Comparison of ENCODE assay signal across 8 cellular contexts in the genomic region with DNA sequence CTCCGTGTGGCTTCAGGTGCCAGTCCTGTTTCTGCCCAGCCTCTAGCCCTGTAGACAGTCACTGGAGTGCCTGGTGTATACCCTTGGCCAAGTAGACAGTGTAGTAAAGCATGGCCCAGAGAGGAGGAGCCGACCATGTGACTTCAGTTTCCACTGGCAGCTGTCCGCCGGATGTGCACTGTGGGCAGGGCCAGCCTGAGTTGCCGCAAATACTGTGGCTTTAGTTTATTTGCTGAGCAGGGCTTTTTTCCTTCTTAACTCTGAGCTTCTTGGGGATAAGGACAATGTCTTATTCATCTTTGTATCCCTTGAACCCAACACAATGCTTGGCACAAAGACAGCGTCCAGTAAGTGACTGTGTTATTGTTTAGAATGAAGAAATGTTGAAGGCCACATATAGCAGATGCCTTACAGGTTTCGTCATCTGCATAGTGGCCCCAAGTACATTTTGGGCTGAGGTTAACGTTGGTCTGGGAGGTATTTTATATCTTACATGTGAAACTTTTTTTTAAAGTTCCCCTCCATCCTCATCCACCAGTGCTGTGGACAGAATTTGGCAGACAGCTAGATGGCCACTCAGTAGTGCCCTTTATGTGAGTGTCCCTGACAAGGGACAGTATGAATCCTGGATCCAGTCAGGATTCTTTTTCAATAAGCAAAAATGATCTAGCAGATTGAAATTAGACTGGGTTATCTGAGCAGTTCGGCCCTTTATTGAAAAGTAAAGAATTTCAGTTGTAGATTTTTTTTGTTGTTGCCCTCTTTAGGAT. TPM values are rescaled to one million over a fixed set of nuclear protein-coding genes. Genes with fewer than 3 reads are reported as not detected.
A peak's percentile ranks its signal among the peaks of the same experiment; 100 is the strongest.
DNase-seq lines count a peak whose midpoint lies in the region; ATAC-seq and TF ChIP-seq lines count a peak whose summit lies in the region.

No MANE protein-coding gene starts in this region.

- H3K27me3 ChIP-seq in OCI-LY1 (ENCODE audit: insufficient read depth, low read length) (no peaks in the 10 kb centered on the region), right cardiac atrium (ENCODE audit: control insufficient read depth, insufficient read depth) (no peaks in the 10 kb centered on the region)

- peak overlapping the region; percentile 48 for H3K9ac ChIP-seq in OCI-LY1 (ENCODE audit: low read length)

- H3K9me3 ChIP-seq in OCI-LY1 (ENCODE audit: low read length) (no peaks in the 10 kb centered on the region), right cardiac atrium (ENCODE audit: control insufficient read depth, low read length) (no peaks in the 10 kb centered on the region)

- peak overlapping the region; percentile 54 for H3K4me2 ChIP-seq in OCI-LY1 (ENCODE audit: low read length)

- 12% methylated on average over 9 of the region's 9 CpGs for WGBS in right cardiac atrium

- ATAC-seq in HG02642 (IDR thresholded peaks at IDR 0.05; ENCODE audit: poor library complexity, unreplicated experiment), result peak; percentile 98
- ATAC-seq in right cardiac atrium, result peak; percentile 93 to 97

- TF ChIP-seq CTCF in GM12865 (IDR thresholded peaks at IDR 0.05; ENCODE audit: insufficient read depth, low read depth, low read length, missing control alignments) (no peak), OCI-LY1 (IDR thresholded peaks at IDR 0.05; ENCODE audit: low read length) (no peak)

- no peak overlapping the region for H2AFZ ChIP-seq in OCI-LY1 (ENCODE audit: low read length)

- no peak overlapping the region for H3K4me3 ChIP-seq in GM12865 (ENCODE audit: low read depth, low read length)
- peak overlapping the region; percentile 31 for H3K4me3 ChIP-seq in OCI-LY1 (ENCODE audit: low read depth, low read length, poor library complexity, severe bottlenecking)
- H3K4me3 ChIP-seq in right cardiac atrium (ENCODE audit: low read length), result no peak overlapping the region

- no peaks in the 10 kb centered on the region for H4K20me1 ChIP-seq in OCI-LY1 (ENCODE audit: insufficient read depth, low read length)

- peaks cover 3% of the 10 kb centered on the region; the same call in 1 of the 2 replicates for H3K36me3 ChIP-seq in OCI-LY1 (ENCODE audit: insufficient read depth, low read length)

- intact Hi-C loops in right cardiac atrium (cut with DNase I), result no loop called here

- H3K4me1 ChIP-seq in OCI-LY1 (ENCODE audit: insufficient read depth, low read length, severe bottlenecking) (peaks cover 54% of the 10 kb centered on the region), right cardiac atrium (ENCODE audit: control insufficient read depth, insufficient read depth, low read length) (peaks cover 35% of the 10 kb centered on the region)

- H3K79me2 ChIP-seq in OCI-LY1 (ENCODE audit: insufficient read depth, low read length), result no peaks in the 10 kb centered on the region

- H3F3A ChIP-seq in OCI-LY1 (ENCODE audit: insufficient read depth, low read length), result no peaks in the 10 kb centered on the region

- H3K27ac ChIP-seq in OCI-LY1 (ENCODE audit: low read depth, low read length, poor library complexity, severe bottlenecking) (peak overlapping the region; percentile 87), right cardiac atrium (ENCODE audit: low read length) (peak overlapping the region; percentile 92)

- H3K9me2 ChIP-seq in OCI-LY1 (ENCODE audit: low read depth, low read length), result no peaks in the 10 kb centered on the region

- peak; percentile 71 for DNase-seq in GM12865 (ENCODE audit: low read depth)
- peak; percentile 47 for DNase-seq in activated naive CD4-positive, alpha-beta T cell treated with Interleukin-2 at 50 U/mL for 16 hours
- DNase-seq in right cardiac atrium, result peak; percentile 90 to 95 (median 94)
- peak; percentile 40 to 65 for DNase-seq in stimulated activated CD4-positive, alpha-beta T cell treated with anti-CD3 and anti-CD28 coated beads, Interleukin-2, amount 100 ng/mL, for 24 hours
- no peak for DNase-seq in glomerular visceral epithelial cell (ENCODE audit: extremely low spot score)
- DNase-seq in OCI-M1 (lab: John Stamatoyannopoulos, UW), result no peak

RNA-seq across cellular contexts. Expression of a gene that starts 40.6 kb away (rescaled TPM):
- total RNA-seq in right cardiac atrium, result not detected
- polyA plus RNA-seq in right cardiac atrium, result 0.11 TPM

RNA-seq across cellular contexts. Expression of a gene that starts 52.8 kb away (rescaled TPM):
- total RNA-seq in right cardiac atrium, result 10 to 100 TPM; 35.2 to 50.5 (median 37.8) TPM
- 19.1 TPM for polyA plus RNA-seq in right cardiac atrium

RNA-seq across cellular contexts. Expression of a gene that starts 57.5 kb away (rescaled TPM):
- total RNA-seq in right cardiac atrium, result 10 to 100 TPM; 17.7 to 25.8 (median 20.4) TPM
- polyA plus RNA-seq in right cardiac atrium, result 24.4 TPM

Comparison
In these comparisons a context has a peak if more than half of its experiments do, and no peak if none do; other contexts are left out.
1. DNase-seq: peak in GM12865 (single experiment), activated naive CD4-positive, alpha-beta T cell treated with Interleukin-2 at 50 U/mL for 16 hours (single experiment), right cardiac atrium (3 of 3) and stimulated activated CD4-positive, alpha-beta T cell treated with anti-CD3 and anti-CD28 coated beads, Interleukin-2, amount 100 ng/mL, for 24 hours (2 of 2); none in glomerular visceral epithelial cell (single experiment) and OCI-M1 (single experiment).